In the genomic region with DNA sequence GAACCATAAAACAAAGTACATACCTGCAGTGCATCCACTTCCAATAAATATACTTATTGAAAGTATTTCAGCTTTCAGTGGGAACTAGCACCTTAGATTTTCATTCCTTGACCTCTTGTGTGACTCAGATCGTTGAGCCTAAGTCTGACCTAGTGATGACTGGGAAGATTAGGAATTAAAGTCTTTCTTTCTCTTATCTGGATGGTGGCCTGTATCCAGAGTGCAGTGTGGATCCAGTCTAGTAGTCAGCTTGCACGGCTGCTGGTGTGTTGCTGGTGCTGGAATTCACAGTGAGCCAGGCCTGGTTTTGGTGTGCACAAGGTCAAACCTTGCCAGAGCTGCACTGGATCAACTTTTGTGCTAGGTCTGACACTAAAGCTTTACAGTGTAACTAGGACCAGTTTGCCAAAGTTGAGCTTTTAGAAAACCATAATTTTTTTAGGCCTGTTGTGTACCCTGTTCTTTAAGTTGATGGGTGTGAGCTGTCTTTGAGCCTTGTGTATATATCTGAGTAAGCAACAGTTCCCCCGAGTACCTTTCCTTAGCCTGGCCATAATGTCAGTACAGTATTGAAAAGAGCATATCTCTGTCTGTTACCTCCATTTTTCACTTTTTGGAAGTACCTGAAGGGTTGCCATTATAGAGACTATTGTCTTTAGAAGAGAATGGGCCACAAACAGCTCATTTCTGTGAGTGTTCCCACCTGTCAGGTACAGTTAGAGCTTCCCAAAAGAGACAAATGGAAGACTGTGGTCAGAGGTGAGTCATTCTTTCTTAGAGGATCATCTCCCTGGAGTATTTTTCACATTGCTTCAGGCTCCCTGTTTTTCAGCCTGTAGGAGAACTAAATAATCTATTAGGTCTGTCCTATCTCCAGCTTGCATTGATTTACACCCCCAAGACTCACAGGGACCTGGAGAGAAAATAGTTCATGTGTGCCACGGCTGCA, we compare ENCODE assay signal across 20 cellular contexts.
DNase-seq lines count a peak whose midpoint lies in the region; ATAC-seq, FAIRE-seq and TF ChIP-seq lines count a peak whose summit lies in the region.
"Had no signal": no experiment of that assay in that cellular context is flagged by ENCODE, and none has a peak within 500 bp of the region (broad histone marks: within the 10 kb centered on the region; RNA-seq: fewer than 3 reads in every experiment).

No MANE protein-coding gene starts in this region.

- H3K36me3 ChIP-seq in K562 (ENCODE audit: control insufficient read depth, insufficient read depth, low read length) (no peaks in the 10 kb centered on the region; the same call in 2 of the 3 replicates), mesenchymal stem cell (ENCODE audit: control insufficient read depth in 1 of 2, insufficient read depth in 2 of 2, low read depth in 1 of 2, low read length in 2 of 2) (peaks cover 0 to 11% of the 10 kb centered on the region in 2 experiments)

- H3K18ac ChIP-seq in mesenchymal stem cell (ENCODE audit: low read depth in 1 of 2, low read length in 2 of 2): no peak overlapping the region

- no peaks in the 10 kb centered on the region for H3K9me3 Mint-ChIP-seq in mesothelial cell of epicardium

- no peak overlapping the region for H4K8ac ChIP-seq in mesenchymal stem cell (ENCODE audit: low read length)

- in situ Hi-C loops in K562 (cut with MboI): no loop called here

- H2BK120ac ChIP-seq in mesenchymal stem cell (ENCODE audit: low read depth, low read length): no peak overlapping the region

- H2BK12ac ChIP-seq in mesenchymal stem cell (ENCODE audit: low read length in 2 of 2): no peak overlapping the region

- no peak overlapping the region for H3K14ac ChIP-seq in mesenchymal stem cell (ENCODE audit: low read length in 2 of 2)

- no peak overlapping the region for H4K91ac ChIP-seq in mesenchymal stem cell (ENCODE audit: low read length)

- TF ChIP-seq RAD21 in K562 (CRISPR knock-in tag; conservative IDR thresholded peaks at IDR 0.05 in 1 of 2, IDR thresholded peaks at IDR 0.05 in 1 of 2): no peak

- H3K4me1 Mint-ChIP-seq in mesothelial cell of epicardium: peaks cover 51% of the 10 kb centered on the region

- no peak overlapping the region for H3K4me3 Mint-ChIP-seq in mesothelial cell of epicardium
- H3K4me3 Mint-ChIP-seq: CD4-positive, alpha-beta memory T cell had no signal

- intact Hi-C loops in K562 (cut with micrococcal nuclease): no loop called here

- H3K79me1 ChIP-seq in mesenchymal stem cell (replicated peaks; ENCODE audit: low read length, poor library complexity, severe bottlenecking): peaks cover 3% of the 10 kb centered on the region

- FAIRE-seq in K562 (lab: Jason Lieb, UNC): no peak
- FAIRE-seq: G401.6 had no signal

- TF ChIP-seq CTCF in K562 (IDR thresholded peaks at IDR 0.05 in 2 of 3, conservative IDR thresholded peaks at IDR 0.05 in 1 of 3; ENCODE audit: insufficient read depth in 2 of 3, low read depth in 1 of 3, low read length in 3 of 3): no peak
- TF ChIP-seq CTCF in mesothelial cell of epicardium (IDR thresholded peaks at IDR 0.05; ENCODE audit: unreplicated experiment): no peak

- ATAC-seq in K562 (peak; percentile 67), GM21423 (IDR thresholded peaks at IDR 0.05; ENCODE audit: unreplicated experiment) (no peak)
- ATAC-seq: Panc1, Right ventricle myocardium inferior had no signal

- TF ChIP-seq EP300 in K562 (IDR thresholded peaks at IDR 0.05; ENCODE audit: low read length): no peak

- WGBS in K562 (ENCODE audit: insufficient coverage, low coverage, missing lambda C conversion rate): 33% methylated on average over 4 of the region's 4 CpGs
- 80% methylated on average over 3 of the region's 4 CpGs for WGBS in mesenchymal stem cell

- peaks cover 5% of the 10 kb centered on the region for H3K36me3 Mint-ChIP-seq in mesothelial cell of epicardium

- POLR2A ChIA-PET in K562 (lab: Yijun Ruan, JAX): interaction anchor here (1.0 kb wide), 1 partner anchor 8 kb away, joined by 3 read pairs; no protein-coding TSS in a partner anchor

- H3K27ac ChIP-seq in K562 (ENCODE audit: extremely low read depth, low read depth, low read length): no peak overlapping the region
- H3K27ac ChIP-seq in mesenchymal stem cell (ENCODE audit: low read length, poor library complexity, severe bottlenecking): no peak overlapping the region

- CTCF ChIA-PET in K562 (lab: Yijun Ruan, JAX; ENCODE audit: low intra/inter-chr PET ratio): no interaction called here

- H3K27me3 Mint-ChIP-seq in mesothelial cell of epicardium (ENCODE audit: low read depth): no peaks in the 10 kb centered on the region
- H3K27me3 Mint-ChIP-seq: CD4-positive, alpha-beta memory T cell had no signal

- H4K20me1 ChIP-seq in K562 (replicated peaks; ENCODE audit: control insufficient read depth, insufficient read depth, low read length): 0 out of 2 replicates have a peak, but pooled peaks cover 3% of the 10 kb centered on the region

- H3K4ac ChIP-seq in mesenchymal stem cell (ENCODE audit: low read depth in 1 of 2, low read length in 2 of 2): no peak overlapping the region

- H2BK15ac ChIP-seq in mesenchymal stem cell (ENCODE audit: low read depth, poor library complexity, severe bottlenecking): no peak overlapping the region

- H3K4me3 ChIP-seq in K562 (no peak overlapping the region), mesenchymal stem cell (ENCODE audit: insufficient read depth in 1 of 2, low read depth in 1 of 2, low read length in 2 of 2) (no peak overlapping the region)

- H3K9me1 ChIP-seq in K562 (ENCODE audit: control insufficient read depth, insufficient read depth, low read length): no peaks in the 10 kb centered on the region

- H3K27me3 ChIP-seq in K562 (ENCODE audit: control insufficient read depth in 2 of 2, insufficient read depth in 2 of 2, low read length in 2 of 2): no peaks in the 10 kb centered on the region
- H3K27me3 ChIP-seq in mesenchymal stem cell (ENCODE audit: control insufficient read depth in 1 of 2, insufficient read depth in 1 of 2, low read length in 2 of 2): no peaks in the 10 kb centered on the region

- DNase-seq in ELF-1 (ENCODE audit: low read depth, low spot score) (peak; percentile 37), NCI-H226 (peak; percentile 15), K562 (ENCODE audit: extremely low read depth in 1 of 4, low spot score in 3 of 4) (peak in 2 of 4 experiments; percentile 17 to 20), mesenchymal stem cell (peak; percentile 24), mesothelial cell of epicardium (ENCODE audit: low spot score in 2 of 2, unreplicated experiment in 2 of 2) (no peak), DMS53 treated with DMSO at 0.1 percent for 48 hours (lab: John Stamatoyannopoulos, UW; ENCODE audit: unreplicated experiment) (no peak), HPDE6-E6E7 (ENCODE audit: extremely low spot score) (no peak)
- DNase-seq: Calu3; CD4-positive, alpha-beta memory T cell; DMS79; GOT3; Karpas-422; MV-4-11; NCI-H1417 treated with DMSO at 0.1 percent for 48 hours; NCI-H2029; NCI-H510A treated with DMSO at 0.1 percent for 48 hours had no signal

- no peaks in the 10 kb centered on the region for H3K79me2 ChIP-seq in K562 (ENCODE audit: control insufficient read depth, insufficient read depth, low read length)

- H3K23ac ChIP-seq in mesenchymal stem cell (ENCODE audit: low read length in 2 of 2): no peak overlapping the region

- H2AK5ac ChIP-seq in mesenchymal stem cell (ENCODE audit: low read length, severe bottlenecking): no peak overlapping the region

- H2AFZ ChIP-seq in K562 (ENCODE audit: low read depth, low read length): no peak overlapping the region
- H2AFZ ChIP-seq in mesenchymal stem cell (ENCODE audit: low read depth, low read length): no peak overlapping the region

- H3K4me1 ChIP-seq in K562 (replicated peaks in 1 of 2; ENCODE audit: control insufficient read depth in 2 of 2, insufficient read depth in 2 of 2, low read length in 2 of 2): peaks cover 3 to 6% of the 10 kb centered on the region in 2 experiments; a peak in 3 of 5 replicates
- peaks cover 4% of the 10 kb centered on the region for H3K4me1 ChIP-seq in mesenchymal stem cell (ENCODE audit: control insufficient read depth, insufficient read depth, low read depth, low read length)

- no peak overlapping the region for H3K27ac Mint-ChIP-seq in mesothelial cell of epicardium
- H3K27ac Mint-ChIP-seq: CD4-positive, alpha-beta memory T cell had no signal

- no peaks in the 10 kb centered on the region for H3K9me3 ChIP-seq in K562 (replicated peaks; ENCODE audit: control insufficient read depth, insufficient read depth, low read depth, low read length)
- H3K9me3 ChIP-seq in mesenchymal stem cell (ENCODE audit: control insufficient read depth, low read length): no peaks in the 10 kb centered on the region

- no TSS peak for BruUV-seq in K562 (replicated peaks; lab: Mats Ljungman, UMichigan)

- TF ChIP-seq POLR2A in K562 (conservative IDR thresholded peaks at IDR 0.05): no peak

- H3K4me2 ChIP-seq in K562 (ENCODE audit: insufficient read depth, low read length) (no peak overlapping the region), mesenchymal stem cell (ENCODE audit: low read length, poor library complexity, severe bottlenecking) (no peak overlapping the region)

- H2BK5ac ChIP-seq in mesenchymal stem cell (ENCODE audit: low read depth, low read length, poor library complexity, severe bottlenecking): no peak overlapping the region

- peak overlapping the region in 1 of 2 experiments; percentile 37; a peak in 1 of 4 replicates for H3K9ac ChIP-seq in K562 (ENCODE audit: insufficient read depth in 1 of 2, low read depth in 2 of 2, low read length in 2 of 2)
- H3K9ac ChIP-seq in mesenchymal stem cell (ENCODE audit: low read length): no peak overlapping the region

TF ChIP-seq in K562, 482 proteins besides CTCF, POLR2A, EP300 and RAD21 (continues in another document):
- TF ChIP-seq HDAC3 (IDR thresholded peaks at IDR 0.05; ENCODE audit: borderline replicate concordance, partially characterized antibody) (no peak), NR2C1 (IDR thresholded peaks at IDR 0.05) (no peak), NR2C1 (tag; IDR thresholded peaks at IDR 0.05) (peak; percentile 24; the same call in 1 of the 2 replicates)
- TF ChIP-seq, protein P1, sequence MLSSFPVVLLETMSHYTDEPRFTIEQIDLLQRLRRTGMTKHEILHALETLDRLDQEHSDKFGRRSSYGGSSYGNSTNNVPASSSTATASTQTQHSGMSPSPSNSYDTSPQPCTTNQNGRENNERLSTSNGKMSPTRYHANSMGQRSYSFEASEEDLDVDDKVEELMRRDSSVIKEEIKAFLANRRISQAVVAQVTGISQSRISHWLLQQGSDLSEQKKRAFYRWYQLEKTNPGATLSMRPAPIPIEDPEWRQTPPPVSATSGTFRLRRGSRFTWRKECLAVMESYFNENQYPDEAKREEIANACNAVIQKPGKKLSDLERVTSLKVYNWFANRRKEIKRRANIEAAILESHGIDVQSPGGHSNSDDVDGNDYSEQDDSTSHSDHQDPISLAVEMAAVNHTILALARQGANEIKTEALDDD (IDR thresholded peaks at IDR 0.05): peak; percentile 64; the same call in 1 of the 2 replicates

Comparison
In these comparisons a context has a peak if more than half of its experiments do, and no peak if none do; other contexts are left out.
1. DNase-seq: peak in ELF-1 (single experiment), NCI-H226 (single experiment) and mesenchymal stem cell (single experiment); none in mesothelial cell of epicardium (0 of 2), DMS53 treated with DMSO at 0.1 percent for 48 hours (single experiment) and HPDE6-E6E7 (single experiment).